In the genomic region with DNA sequence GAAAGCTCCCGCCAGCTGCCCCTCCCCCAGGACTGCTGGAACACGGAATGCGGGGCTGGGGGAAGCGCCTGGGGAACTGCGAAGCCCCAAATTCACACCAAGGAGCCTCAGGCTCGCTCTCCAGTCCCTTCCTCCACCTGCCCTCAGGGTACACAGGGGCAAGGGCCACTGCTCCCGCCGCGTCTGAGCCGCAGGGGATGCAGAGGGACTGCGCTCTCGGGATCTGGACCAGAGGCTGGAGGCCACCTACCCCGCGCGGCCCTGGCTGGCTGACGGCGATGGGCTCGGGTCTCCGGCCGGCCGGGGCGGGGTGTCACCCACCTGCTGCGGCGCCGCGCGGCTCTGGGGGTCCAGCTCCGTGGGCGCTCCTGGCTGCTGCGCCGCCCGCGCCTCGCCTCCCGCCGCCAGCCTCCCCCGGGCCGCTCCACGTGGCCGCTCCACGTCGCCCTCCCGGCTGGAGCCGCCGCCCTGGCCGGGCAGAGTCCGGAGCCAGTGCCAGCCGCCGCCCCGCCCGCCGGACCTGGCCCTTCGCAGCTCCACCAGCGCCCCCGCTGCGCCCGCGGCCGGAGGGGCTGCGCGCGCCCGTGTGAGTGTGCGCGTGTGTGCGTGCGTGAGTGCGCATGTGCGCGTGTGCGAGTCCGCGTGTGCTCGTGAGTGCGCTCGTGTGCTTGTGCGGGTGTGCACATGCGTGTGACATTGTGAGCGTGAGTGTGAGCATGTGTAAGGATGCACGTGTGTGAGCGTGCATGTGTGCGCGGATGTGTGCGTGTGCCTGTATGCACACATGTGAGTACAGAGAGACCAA, we compare ENCODE assay signal across 8 cellular contexts. TPM values are rescaled to one million over a fixed set of nuclear protein-coding genes. Genes with fewer than 3 reads are reported as not detected.
A peak's percentile ranks its signal among the peaks of the same experiment; 100 is the strongest.
DNase-seq lines count a peak whose midpoint lies in the region; ATAC-seq and TF ChIP-seq lines count a peak whose summit lies in the region.

CGREF1 (minus strand) TSS at position 604 of the 805 bp plus-strand sequence. CDS start 14,762 bp downstream, outside the sequence.

- H3K4me1 Mint-ChIP-seq in CD4-positive, CD25-positive, alpha-beta regulatory T cell, result peaks cover 5 to 27% (median 8%) of the 10 kb centered on the region in 4 donors
- peaks cover 17 to 22% of the 10 kb centered on the region in 2 donors for H3K4me1 Mint-ChIP-seq in immature natural killer cell

- H3K4me1 ChIP-seq in CD4-positive, CD25-positive, alpha-beta regulatory T cell (ENCODE audit: control insufficient read depth, insufficient read depth, low read length, poor library complexity, severe bottlenecking), result peaks cover 17% of the 10 kb centered on the region
- H3K4me1 ChIP-seq in HUES64 (ENCODE audit: insufficient read depth, low read length), result no peaks in the 10 kb centered on the region
- peaks cover 3 to 6% of the 10 kb centered on the region in 2 donors for H3K4me1 ChIP-seq in ascending aorta

- intact Hi-C loops in ascending aorta (cut with DNase I), result no loop called here

- DNase-seq in CD4-positive, CD25-positive, alpha-beta regulatory T cell, result peak in 1 of 3 donors; percentile 21
- DNase-seq in ascending aorta (ENCODE audit: low spot score in 2 of 2) (no peak), immature natural killer cell (no peak), NCI-H1048 (lab: John Stamatoyannopoulos, UW) (no peak), EL (no peak)
- DNase-seq in stimulated activated CD4-positive, alpha-beta T cell treated with anti-CD3 and anti-CD28 coated beads, Interleukin-4, amount 100 ng/mL, for 4 hours, result peak; percentile 27 to 29

- H3K9me3 ChIP-seq in CD4-positive, CD25-positive, alpha-beta regulatory T cell (ENCODE audit: control insufficient read depth in 2 of 2, low read length in 2 of 2), result no peaks in the 10 kb centered on the region
- H3K9me3 ChIP-seq in HUES64 (ENCODE audit: insufficient read depth, low read depth, low read length) (no peaks in the 10 kb centered on the region), ascending aorta (no peaks in the 10 kb centered on the region)

- peak within 1 kb of the TSS in 3 of 4 donors; percentile 73 to 82 (median 77) for H3K4me3 Mint-ChIP-seq in CD4-positive, CD25-positive, alpha-beta regulatory T cell
- H3K4me3 Mint-ChIP-seq in immature natural killer cell, result peak within 1 kb of the TSS; percentile 46 to 79 (median 66)

- no peak for TF ChIP-seq CTCF in ascending aorta (IDR thresholded peaks at IDR 0.05)

- no peak for ATAC-seq in CD4-positive, CD25-positive, alpha-beta regulatory T cell (ENCODE audit: low read depth in 2 of 2)
- ATAC-seq in GM21619 (IDR thresholded peaks at IDR 0.05; ENCODE audit: unreplicated experiment), result no peak

- WGBS in HUES64, result 9% methylated on average over 84 of the region's 84 CpGs

- peak within 1 kb of the TSS; percentile 49 for H3K9ac ChIP-seq in HUES64 (ENCODE audit: low read depth, low read length)

- peak within 1 kb of the TSS; percentile 15 for H3K4me3 ChIP-seq in CD4-positive, CD25-positive, alpha-beta regulatory T cell (ENCODE audit: low read depth, low read length)
- peak within 1 kb of the TSS; percentile 57 for H3K4me3 ChIP-seq in HUES64 (ENCODE audit: low read length)
- peak within 1 kb of the TSS; percentile 62 to 63 for H3K4me3 ChIP-seq in ascending aorta

- no peaks in the 10 kb centered on the region for H3K36me3 ChIP-seq in CD4-positive, CD25-positive, alpha-beta regulatory T cell (ENCODE audit: control insufficient read depth, insufficient read depth, low read length)
- no peaks in the 10 kb centered on the region for H3K36me3 ChIP-seq in HUES64 (ENCODE audit: insufficient read depth, low read length)
- H3K36me3 ChIP-seq in ascending aorta, result no peaks in the 10 kb centered on the region

- no peak within 1 kb of the TSS for H3K27ac ChIP-seq in CD4-positive, CD25-positive, alpha-beta regulatory T cell (ENCODE audit: insufficient read depth, low read length, poor library complexity, severe bottlenecking)
- H3K27ac ChIP-seq in HUES64 (ENCODE audit: low read depth, low read length) (no peak within 1 kb of the TSS), ascending aorta (no peak within 1 kb of the TSS)

- peaks cover 57% of the 10 kb centered on the region for H3K27me3 Mint-ChIP-seq in CD4-positive, CD25-positive, alpha-beta regulatory T cell
- peaks cover 5 to 19% (median 10%) of the 10 kb centered on the region in 3 donors for H3K27me3 Mint-ChIP-seq in immature natural killer cell (ENCODE audit: low read depth in 3 of 3)

- no peaks in the 10 kb centered on the region for H3K36me3 Mint-ChIP-seq in CD4-positive, CD25-positive, alpha-beta regulatory T cell
- peaks cover 0 to 3% (median 0%) of the 10 kb centered on the region in 3 donors for H3K36me3 Mint-ChIP-seq in immature natural killer cell

- H3K9me3 Mint-ChIP-seq in CD4-positive, CD25-positive, alpha-beta regulatory T cell, result peaks cover 0 to 2% (median 0%) of the 10 kb centered on the region in 7 donors
- H3K9me3 Mint-ChIP-seq in immature natural killer cell, result no peaks in the 10 kb centered on the region

- H3K27me3 ChIP-seq in CD4-positive, CD25-positive, alpha-beta regulatory T cell (ENCODE audit: control insufficient read depth, insufficient read depth, low read length), result peaks cover 9% of the 10 kb centered on the region
- H3K27me3 ChIP-seq in HUES64 (ENCODE audit: insufficient read depth, low read length) (peaks cover 68% of the 10 kb centered on the region), ascending aorta (no peaks in the 10 kb centered on the region)

- peak within 1 kb of the TSS in 1 of 3 donors; percentile 38 for H3K27ac Mint-ChIP-seq in CD4-positive, CD25-positive, alpha-beta regulatory T cell
- no peak within 1 kb of the TSS for H3K27ac Mint-ChIP-seq in immature natural killer cell

RNA-seq across cellular contexts. Expression of gene CGREF1, which starts in this region (rescaled TPM):
- total RNA-seq in CD4-positive, CD25-positive, alpha-beta regulatory T cell, result not detected
- under 1 TPM in 1 of 4 donors, not detected in 3; 0.20 TPM for polyA plus RNA-seq in CD4-positive, CD25-positive, alpha-beta regulatory T cell
- 1.2 TPM for polyA plus RNA-seq in HUES64 (2013, experiment 1 of 2)
- 2.3 TPM for polyA plus RNA-seq in HUES64 (2013, experiment 2 of 2)
- 3.5 TPM for total RNA-seq in ascending aorta
- polyA plus RNA-seq in immature natural killer cell, result not detected

Comparison
In these comparisons a context has a peak if more than half of its experiments do, and no peak if none do; other contexts are left out.
1. DNase-seq: peak in stimulated activated CD4-positive, alpha-beta T cell treated with anti-CD3 and anti-CD28 coated beads, Interleukin-4, amount 100 ng/mL, for 4 hours (2 of 2); none in ascending aorta (0 of 2), immature natural killer cell (0 of 3), NCI-H1048 (single experiment) and EL (single experiment).
2. Peak in every context shown above with its lines, with median percentiles within 50 percentile points of each other: H3K4me3 ChIP-seq.